In the genomic region with DNA sequence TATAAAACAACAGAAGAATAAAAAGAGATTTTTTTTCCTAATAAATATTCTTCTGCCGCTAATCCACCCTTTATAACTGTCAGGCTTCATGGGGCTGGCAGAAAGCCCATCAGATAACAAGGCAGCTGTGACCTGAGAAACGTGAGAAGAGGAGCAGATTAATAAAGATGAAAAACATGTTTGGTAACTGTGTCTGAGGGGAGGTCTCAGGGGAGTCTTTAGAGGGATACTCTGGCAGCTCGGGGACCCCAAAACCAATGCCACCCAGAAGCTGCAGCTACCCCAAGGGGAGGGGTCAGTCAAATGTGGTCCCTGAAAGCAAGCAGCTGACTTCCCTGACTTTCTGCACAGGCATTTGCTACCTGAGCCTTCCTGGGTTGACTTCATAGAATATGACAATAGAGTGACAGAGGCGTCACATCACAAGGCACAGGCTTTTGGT, we compare ENCODE assay signal across 14 cellular contexts. TPM values are rescaled to one million over a fixed set of nuclear protein-coding genes. Genes with fewer than 3 reads are reported as not detected.
DNase-seq lines count a peak whose midpoint lies in the region; ATAC-seq and TF ChIP-seq lines count a peak whose summit lies in the region.
"Had no signal": no experiment of that assay in that cellular context is flagged by ENCODE, and none has a peak within 500 bp of the region (broad histone marks: within the 10 kb centered on the region; RNA-seq: fewer than 3 reads in every experiment).

No MANE protein-coding gene starts in this region.

- H3K36me3 Mint-ChIP-seq in mesothelial cell of epicardium, result no peaks in the 10 kb centered on the region
- H3K36me3 Mint-ChIP-seq: naive thymus-derived CD4-positive, alpha-beta T cell had no signal

- H3K27ac Mint-ChIP-seq in mesothelial cell of epicardium, result peak overlapping the region; percentile 47
- H3K27ac Mint-ChIP-seq: naive thymus-derived CD4-positive, alpha-beta T cell; stimulated activated naive CD8-positive, alpha-beta T cell treated with anti-CD3 and anti-CD28 coated beads, Interleukin-15, Interleukin-2, amounts not matched to agents 100 ng/mL and 50 ng/mL, for 24 hours had no signal

- WGBS in suprapubic skin, result 40% methylated on average over 4 of the region's 4 CpGs

- H3K9me3 ChIP-seq in suprapubic skin, result no peaks in the 10 kb centered on the region

- peak overlapping the region; percentile 2 for H3K4me3 Mint-ChIP-seq in mesothelial cell of epicardium
- H3K4me3 Mint-ChIP-seq: naive thymus-derived CD4-positive, alpha-beta T cell; stimulated activated naive CD8-positive, alpha-beta T cell treated with anti-CD3 and anti-CD28 coated beads, Interleukin-15, Interleukin-2, amounts not matched to agents 100 ng/mL and 50 ng/mL, for 24 hours had no signal

- no peak for ATAC-seq in HG03159 (IDR thresholded peaks at IDR 0.05; ENCODE audit: unreplicated experiment)
- ATAC-seq: naive thymus-derived CD4-positive, alpha-beta T cell had no signal

- H3K4me1 ChIP-seq in suprapubic skin, result peaks cover 19% of the 10 kb centered on the region

- no peak overlapping the region for H3K4me3 ChIP-seq in suprapubic skin

- peaks cover 24% of the 10 kb centered on the region for H3K27me3 Mint-ChIP-seq in mesothelial cell of epicardium (ENCODE audit: low read depth)

- H3K36me3 ChIP-seq in suprapubic skin, result no peaks in the 10 kb centered on the region
- H3K36me3 ChIP-seq: WERI-Rb-1 had no signal

- TF ChIP-seq CTCF in mesothelial cell of epicardium (IDR thresholded peaks at IDR 0.05; ENCODE audit: unreplicated experiment), result no peak
- TF ChIP-seq CTCF in suprapubic skin (IDR thresholded peaks at IDR 0.05), result no peak

- H3K4me1 Mint-ChIP-seq in mesothelial cell of epicardium, result peaks cover 39% of the 10 kb centered on the region

- H3K27me3 ChIP-seq in suprapubic skin, result no peaks in the 10 kb centered on the region

- no peak overlapping the region for H3K27ac ChIP-seq in suprapubic skin
- H3K27ac ChIP-seq: WERI-Rb-1 had no signal

- DNase-seq in EH (ENCODE audit: low read depth) (peak; percentile 32), NCI-H2081 (lab: John Stamatoyannopoulos, UW) (peak; percentile 83 to 87), SHP77 (lab: John Stamatoyannopoulos, UW) (peak; percentile 64 to 73), mesothelial cell of epicardium (ENCODE audit: low spot score in 2 of 2, unreplicated experiment in 2 of 2) (peak in 1 of 2 experiments; percentile 73), midbrain (lab: John Stamatoyannopoulos, UW) (no peak), suprapubic skin (ENCODE audit: low spot score in 2 of 2) (no peak), islet precursor cell (no peak)
- DNase-seq: activated gamma-delta T cell; cortex of kidney; hypothalamus; naive thymus-derived CD4-positive, alpha-beta T cell; WERI-Rb-1 had no signal

- no peak for TF ChIP-seq EP300 in suprapubic skin (IDR thresholded peaks at IDR 0.05)

- no peak for TF ChIP-seq POLR2A in suprapubic skin (IDR thresholded peaks at IDR 0.05)

- no peaks in the 10 kb centered on the region for H3K9me3 Mint-ChIP-seq in mesothelial cell of epicardium
- H3K9me3 Mint-ChIP-seq: naive thymus-derived CD4-positive, alpha-beta T cell; stimulated activated naive CD8-positive, alpha-beta T cell treated with anti-CD3 and anti-CD28 coated beads, Interleukin-15, Interleukin-2, amounts not matched to agents 100 ng/mL and 50 ng/mL, for 24 hours had no signal

RNA-seq across cellular contexts. Expression of gene POU2AF1, which starts 48.4 kb away (rescaled TPM):
- 0.25 TPM in 1 of 3 replicates, not detected in the others for total RNA-seq in mesothelial cell of epicardium
- not detected for total RNA-seq in suprapubic skin

Comparison
In these comparisons a context has a peak if more than half of its experiments do, and no peak if none do; other contexts are left out.
1. DNase-seq: peak in EH (single experiment), NCI-H2081 (2 of 2) and SHP77 (2 of 2); none in midbrain (single experiment), suprapubic skin (0 of 2) and islet precursor cell (single experiment).